ENCODE assay signal across 1 cellular context in the genomic region with DNA sequence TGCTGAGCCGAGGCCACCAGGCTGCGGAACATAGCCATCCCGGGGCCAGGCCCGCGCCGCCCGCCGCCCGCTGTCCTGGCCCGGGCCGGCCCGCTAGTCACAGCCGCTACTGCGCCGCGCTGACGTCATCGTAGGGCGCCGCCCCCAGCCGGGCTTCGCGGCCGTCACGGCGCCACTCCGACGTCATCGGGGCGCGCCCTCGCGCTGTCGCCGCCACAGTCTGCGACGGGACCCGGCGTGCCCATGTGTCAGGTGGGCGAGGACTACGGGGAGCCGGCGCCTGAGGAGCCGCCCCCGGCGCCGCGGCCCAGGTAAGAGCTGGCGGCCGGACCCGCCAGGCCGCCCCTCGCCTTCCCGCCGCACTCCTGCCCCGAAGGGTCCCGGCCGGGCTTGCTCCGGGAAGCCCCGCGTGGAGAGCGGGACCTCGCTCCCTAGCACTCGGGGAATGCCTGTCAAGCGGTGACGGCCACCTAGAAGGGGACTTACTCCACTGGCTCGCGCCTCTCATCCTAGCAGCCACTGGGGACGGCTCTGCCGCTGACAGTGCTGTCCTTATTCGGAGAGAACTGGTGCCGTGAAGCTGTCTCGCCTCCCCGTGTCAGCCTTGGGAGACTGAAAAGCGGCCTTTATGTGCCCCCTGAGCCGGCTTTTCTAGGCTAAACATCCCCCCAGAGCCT.
TF ChIP-seq lines count a peak whose summit lies in the region.

A gene (plus strand): TSS at position 216 of the 677 bp plus-strand sequence. CDS start 28 bp downstream, at position 244.
A gene with protein sequence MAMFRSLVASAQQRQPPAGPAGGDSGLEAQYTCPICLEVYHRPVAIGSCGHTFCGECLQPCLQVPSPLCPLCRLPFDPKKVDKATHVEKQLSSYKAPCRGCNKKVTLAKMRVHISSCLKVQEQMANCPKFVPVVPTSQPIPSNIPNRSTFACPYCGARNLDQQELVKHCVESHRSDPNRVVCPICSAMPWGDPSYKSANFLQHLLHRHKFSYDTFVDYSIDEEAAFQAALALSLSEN (minus strand): TSS at position 121 of the 677 bp plus-strand sequence. CDS start 83 bp downstream, at position 38.

TF ChIP-seq in K562, 482 proteins besides CTCF, POLR2A, EP300 and RAD21 (continued from another document and continues in another):
- TF ChIP-seq KHSRP (IDR thresholded peaks at IDR 0.05) (peak; percentile 89), ZNF175 (CRISPR knock-in tag; IDR thresholded peaks at IDR 0.05; ENCODE audit: low read depth) (0 out of 2 replicates have a peak, but pooled peaks have one; percentile 60), ZNF165 (CRISPR knock-in tag; IDR thresholded peaks at IDR 0.05; ENCODE audit: borderline replicate concordance) (0 out of 2 replicates have a peak, but pooled peaks have one; percentile 75), ZNF589 (CRISPR knock-in tag; IDR thresholded peaks at IDR 0.05; ENCODE audit: low read depth) (0 out of 2 replicates have a peak, but pooled peaks have one; percentile 63), TEAD1 (CRISPR knock-in tag; IDR thresholded peaks at IDR 0.05) (0 out of 4 replicates have a peak, but pooled peaks of 1 of the 2 experiments have one; percentile 45), ZNF282 (CRISPR knock-in tag; IDR thresholded peaks at IDR 0.05) (peak; percentile 93; the same call in 1 of the 2 replicates), MTF1 (CRISPR knock-in tag; IDR thresholded peaks at IDR 0.05; ENCODE audit: borderline replicate concordance) (no peak), ZNF384 (IDR thresholded peaks at IDR 0.05; ENCODE audit: low read depth, low read length) (0 out of 2 replicates have a peak, but pooled peaks have one; percentile 11), TBL1XR1 (IDR thresholded peaks at IDR 0.05; ENCODE audit: low read length in 2 of 2) (peak in 1 of 2 experiments; percentile 99; a peak in 3 of 4 replicates), CBX5 (IDR thresholded peaks at IDR 0.05; ENCODE audit: borderline replicate concordance, low read depth) (peak; percentile 34; the same call in 1 of the 2 replicates), ZNF239 (CRISPR knock-in tag; IDR thresholded peaks at IDR 0.05) (peak; percentile 35; the same call in 1 of the 2 replicates), ZNF445 (CRISPR knock-in tag; IDR thresholded peaks at IDR 0.05; ENCODE audit: low read depth) (no peak; the same call in 1 of the 2 replicates), RFX7 (CRISPR knock-in tag; IDR thresholded peaks at IDR 0.05) (no peak), L3MBTL2 (IDR thresholded peaks at IDR 0.05) (peak; percentile 79), BHLHE40 (IDR thresholded peaks at IDR 0.05; ENCODE audit: low read length) (peak; percentile 7), HDGF (IDR thresholded peaks at IDR 0.05) (no peak), ZNF347 (CRISPR knock-in tag; IDR thresholded peaks at IDR 0.05; ENCODE audit: low read depth) (no peak), POLR2G (IDR thresholded peaks at IDR 0.05; ENCODE audit: low read depth, low read length) (peak; percentile 90), SMAD1 (IDR thresholded peaks at IDR 0.05; ENCODE audit: low read depth, low read length, partially characterized antibody) (peak; percentile 30), KAT7 (CRISPR knock-in tag; IDR thresholded peaks at IDR 0.05; ENCODE audit: borderline replicate concordance) (no peak), SIN3A (IDR thresholded peaks at IDR 0.05; ENCODE audit: borderline replicate concordance in 2 of 2, control insufficient read depth in 1 of 2, low read depth in 2 of 2, low read length in 2 of 2) (peak; percentile 100), ZNF561 (CRISPR knock-in tag; conservative IDR thresholded peaks at IDR 0.05) (no peak), SIN3B (IDR thresholded peaks at IDR 0.05; ENCODE audit: low read depth) (peak; percentile 99), SAP30 (IDR thresholded peaks at IDR 0.05; ENCODE audit: borderline replicate concordance, insufficient read depth, low read depth, low read length, poor library complexity, severe bottlenecking) (peak; percentile 100), BMI1 (IDR thresholded peaks at IDR 0.05; ENCODE audit: low read length) (no peak), CXXC5 (CRISPR knock-in tag; IDR thresholded peaks at IDR 0.05) (peak; percentile 100), ZSCAN32 (CRISPR knock-in tag; IDR thresholded peaks at IDR 0.05) (no peak; the same call in 1 of the 2 replicates), ETV5 (CRISPR knock-in tag; IDR thresholded peaks at IDR 0.05; ENCODE audit: low read depth) (peak; percentile 24; the same call in 1 of the 2 replicates), ZBTB1 (CRISPR knock-in tag; IDR thresholded peaks at IDR 0.05; ENCODE audit: borderline replicate concordance, low read depth) (no peak), NCOR1 (IDR thresholded peaks at IDR 0.05) (no peak), SETDB1 (IDR thresholded peaks at IDR 0.05; ENCODE audit: low read length) (peak; percentile 59), RB1 (IDR thresholded peaks at IDR 0.05; ENCODE audit: low read depth) (peak; percentile 98), POLR2H (tag; IDR thresholded peaks at IDR 0.05; ENCODE audit: low read depth) (no peak), MTA2 (IDR thresholded peaks at IDR 0.05; ENCODE audit: low read depth) (no peak), HDAC1 (IDR thresholded peaks at IDR 0.05) (peak; percentile 92 to 99), NCOA2 (IDR thresholded peaks at IDR 0.05; ENCODE audit: partially characterized antibody in 2 of 2) (no peak), EP400 (IDR thresholded peaks at IDR 0.05) (peak; percentile 81; the same call in 1 of the 2 replicates), ZFX (CRISPR knock-in tag; IDR thresholded peaks at IDR 0.05) (peak; percentile 82), ELF4 (CRISPR knock-in tag; IDR thresholded peaks at IDR 0.05) (no peak), ZC3H11A (IDR thresholded peaks at IDR 0.05; ENCODE audit: low read depth, low read length) (0 out of 2 replicates have a peak, but pooled peaks have one; percentile 64), CSDE1 (IDR thresholded peaks at IDR 0.05) (peak in 1 of 2 experiments; percentile 87; a peak in 1 of 4 replicates)
- TF ChIP-seq, protein P1, sequence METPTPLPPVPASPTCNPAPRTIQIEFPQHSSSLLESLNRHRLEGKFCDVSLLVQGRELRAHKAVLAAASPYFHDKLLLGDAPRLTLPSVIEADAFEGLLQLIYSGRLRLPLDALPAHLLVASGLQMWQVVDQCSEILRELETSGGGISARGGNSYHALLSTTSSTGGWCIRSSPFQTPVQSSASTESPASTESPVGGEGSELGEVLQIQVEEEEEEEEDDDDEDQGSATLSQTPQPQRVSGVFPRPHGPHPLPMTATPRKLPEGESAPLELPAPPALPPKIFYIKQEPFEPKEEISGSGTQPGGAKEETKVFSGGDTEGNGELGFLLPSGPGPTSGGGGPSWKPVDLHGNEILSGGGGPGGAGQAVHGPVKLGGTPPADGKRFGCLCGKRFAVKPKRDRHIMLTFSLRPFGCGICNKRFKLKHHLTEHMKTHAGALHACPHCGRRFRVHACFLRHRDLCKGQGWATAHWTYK (CRISPR knock-in tag; IDR thresholded peaks at IDR 0.05): peak; percentile 82
- TF ChIP-seq, protein P2, sequence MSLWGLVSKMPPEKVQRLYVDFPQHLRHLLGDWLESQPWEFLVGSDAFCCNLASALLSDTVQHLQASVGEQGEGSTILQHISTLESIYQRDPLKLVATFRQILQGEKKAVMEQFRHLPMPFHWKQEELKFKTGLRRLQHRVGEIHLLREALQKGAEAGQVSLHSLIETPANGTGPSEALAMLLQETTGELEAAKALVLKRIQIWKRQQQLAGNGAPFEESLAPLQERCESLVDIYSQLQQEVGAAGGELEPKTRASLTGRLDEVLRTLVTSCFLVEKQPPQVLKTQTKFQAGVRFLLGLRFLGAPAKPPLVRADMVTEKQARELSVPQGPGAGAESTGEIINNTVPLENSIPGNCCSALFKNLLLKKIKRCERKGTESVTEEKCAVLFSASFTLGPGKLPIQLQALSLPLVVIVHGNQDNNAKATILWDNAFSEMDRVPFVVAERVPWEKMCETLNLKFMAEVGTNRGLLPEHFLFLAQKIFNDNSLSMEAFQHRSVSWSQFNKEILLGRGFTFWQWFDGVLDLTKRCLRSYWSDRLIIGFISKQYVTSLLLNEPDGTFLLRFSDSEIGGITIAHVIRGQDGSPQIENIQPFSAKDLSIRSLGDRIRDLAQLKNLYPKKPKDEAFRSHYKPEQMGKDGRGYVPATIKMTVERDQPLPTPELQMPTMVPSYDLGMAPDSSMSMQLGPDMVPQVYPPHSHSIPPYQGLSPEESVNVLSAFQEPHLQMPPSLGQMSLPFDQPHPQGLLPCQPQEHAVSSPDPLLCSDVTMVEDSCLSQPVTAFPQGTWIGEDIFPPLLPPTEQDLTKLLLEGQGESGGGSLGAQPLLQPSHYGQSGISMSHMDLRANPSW (CRISPR knock-in tag; IDR thresholded peaks at IDR 0.05): no peak; the same call in 1 of the 2 replicates
- TF ChIP-seq, protein P3, sequence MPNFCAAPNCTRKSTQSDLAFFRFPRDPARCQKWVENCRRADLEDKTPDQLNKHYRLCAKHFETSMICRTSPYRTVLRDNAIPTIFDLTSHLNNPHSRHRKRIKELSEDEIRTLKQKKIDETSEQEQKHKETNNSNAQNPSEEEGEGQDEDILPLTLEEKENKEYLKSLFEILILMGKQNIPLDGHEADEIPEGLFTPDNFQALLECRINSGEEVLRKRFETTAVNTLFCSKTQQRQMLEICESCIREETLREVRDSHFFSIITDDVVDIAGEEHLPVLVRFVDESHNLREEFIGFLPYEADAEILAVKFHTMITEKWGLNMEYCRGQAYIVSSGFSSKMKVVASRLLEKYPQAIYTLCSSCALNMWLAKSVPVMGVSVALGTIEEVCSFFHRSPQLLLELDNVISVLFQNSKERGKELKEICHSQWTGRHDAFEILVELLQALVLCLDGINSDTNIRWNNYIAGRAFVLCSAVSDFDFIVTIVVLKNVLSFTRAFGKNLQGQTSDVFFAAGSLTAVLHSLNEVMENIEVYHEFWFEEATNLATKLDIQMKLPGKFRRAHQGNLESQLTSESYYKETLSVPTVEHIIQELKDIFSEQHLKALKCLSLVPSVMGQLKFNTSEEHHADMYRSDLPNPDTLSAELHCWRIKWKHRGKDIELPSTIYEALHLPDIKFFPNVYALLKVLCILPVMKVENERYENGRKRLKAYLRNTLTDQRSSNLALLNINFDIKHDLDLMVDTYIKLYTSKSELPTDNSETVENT (CRISPR knock-in tag; IDR thresholded peaks at IDR 0.05): peak; percentile 64; the same call in 1 of the 2 replicates
- TF ChIP-seq, protein P4, sequence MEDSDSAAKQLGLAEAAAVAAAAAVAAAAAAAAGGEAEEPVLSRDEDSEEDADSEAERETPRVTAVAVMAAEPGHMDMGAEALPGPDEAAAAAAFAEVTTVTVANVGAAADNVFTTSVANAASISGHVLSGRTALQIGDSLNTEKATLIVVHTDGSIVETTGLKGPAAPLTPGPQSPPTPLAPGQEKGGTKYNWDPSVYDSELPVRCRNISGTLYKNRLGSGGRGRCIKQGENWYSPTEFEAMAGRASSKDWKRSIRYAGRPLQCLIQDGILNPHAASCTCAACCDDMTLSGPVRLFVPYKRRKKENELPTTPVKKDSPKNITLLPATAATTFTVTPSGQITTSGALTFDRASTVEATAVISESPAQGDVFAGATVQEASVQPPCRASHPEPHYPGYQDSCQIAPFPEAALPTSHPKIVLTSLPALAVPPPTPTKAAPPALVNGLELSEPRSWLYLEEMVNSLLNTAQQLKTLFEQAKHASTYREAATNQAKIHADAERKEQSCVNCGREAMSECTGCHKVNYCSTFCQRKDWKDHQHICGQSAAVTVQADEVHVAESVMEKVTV (CRISPR knock-in tag; IDR thresholded peaks at IDR 0.05): no peak
- TF ChIP-seq, protein P5, sequence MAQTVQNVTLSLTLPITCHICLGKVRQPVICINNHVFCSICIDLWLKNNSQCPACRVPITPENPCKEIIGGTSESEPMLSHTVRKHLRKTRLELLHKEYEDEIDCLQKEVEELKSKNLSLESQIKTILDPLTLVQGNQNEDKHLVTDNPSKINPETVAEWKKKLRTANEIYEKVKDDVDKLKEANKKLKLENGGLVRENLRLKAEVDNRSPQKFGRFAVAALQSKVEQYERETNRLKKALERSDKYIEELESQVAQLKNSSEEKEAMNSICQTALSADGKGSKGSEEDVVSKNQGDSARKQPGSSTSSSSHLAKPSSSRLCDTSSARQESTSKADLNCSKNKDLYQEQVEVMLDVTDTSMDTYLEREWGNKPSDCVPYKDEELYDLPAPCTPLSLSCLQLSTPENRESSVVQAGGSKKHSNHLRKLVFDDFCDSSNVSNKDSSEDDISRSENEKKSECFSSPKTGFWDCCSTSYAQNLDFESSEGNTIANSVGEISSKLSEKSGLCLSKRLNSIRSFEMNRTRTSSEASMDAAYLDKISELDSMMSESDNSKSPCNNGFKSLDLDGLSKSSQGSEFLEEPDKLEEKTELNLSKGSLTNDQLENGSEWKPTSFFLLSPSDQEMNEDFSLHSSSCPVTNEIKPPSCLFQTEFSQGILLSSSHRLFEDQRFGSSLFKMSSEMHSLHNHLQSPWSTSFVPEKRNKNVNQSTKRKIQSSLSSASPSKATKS (CRISPR knock-in tag; IDR thresholded peaks at IDR 0.05): no peak
- TF ChIP-seq, protein P6, sequence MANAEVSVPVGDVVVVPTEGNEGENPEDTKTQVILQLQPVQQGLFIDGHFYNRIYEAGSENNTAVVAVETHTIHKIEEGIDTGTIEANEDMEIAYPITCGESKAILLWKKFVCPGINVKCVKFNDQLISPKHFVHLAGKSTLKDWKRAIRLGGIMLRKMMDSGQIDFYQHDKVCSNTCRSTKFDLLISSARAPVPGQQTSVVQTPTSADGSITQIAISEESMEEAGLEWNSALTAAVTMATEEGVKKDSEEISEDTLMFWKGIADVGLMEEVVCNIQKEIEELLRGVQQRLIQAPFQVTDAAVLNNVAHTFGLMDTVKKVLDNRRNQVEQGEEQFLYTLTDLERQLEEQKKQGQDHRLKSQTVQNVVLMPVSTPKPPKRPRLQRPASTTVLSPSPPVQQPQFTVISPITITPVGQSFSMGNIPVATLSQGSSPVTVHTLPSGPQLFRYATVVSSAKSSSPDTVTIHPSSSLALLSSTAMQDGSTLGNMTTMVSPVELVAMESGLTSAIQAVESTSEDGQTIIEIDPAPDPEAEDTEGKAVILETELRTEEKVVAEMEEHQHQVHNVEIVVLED (CRISPR knock-in tag; IDR thresholded peaks at IDR 0.05): peak; percentile 96
- TF ChIP-seq, protein P7, sequence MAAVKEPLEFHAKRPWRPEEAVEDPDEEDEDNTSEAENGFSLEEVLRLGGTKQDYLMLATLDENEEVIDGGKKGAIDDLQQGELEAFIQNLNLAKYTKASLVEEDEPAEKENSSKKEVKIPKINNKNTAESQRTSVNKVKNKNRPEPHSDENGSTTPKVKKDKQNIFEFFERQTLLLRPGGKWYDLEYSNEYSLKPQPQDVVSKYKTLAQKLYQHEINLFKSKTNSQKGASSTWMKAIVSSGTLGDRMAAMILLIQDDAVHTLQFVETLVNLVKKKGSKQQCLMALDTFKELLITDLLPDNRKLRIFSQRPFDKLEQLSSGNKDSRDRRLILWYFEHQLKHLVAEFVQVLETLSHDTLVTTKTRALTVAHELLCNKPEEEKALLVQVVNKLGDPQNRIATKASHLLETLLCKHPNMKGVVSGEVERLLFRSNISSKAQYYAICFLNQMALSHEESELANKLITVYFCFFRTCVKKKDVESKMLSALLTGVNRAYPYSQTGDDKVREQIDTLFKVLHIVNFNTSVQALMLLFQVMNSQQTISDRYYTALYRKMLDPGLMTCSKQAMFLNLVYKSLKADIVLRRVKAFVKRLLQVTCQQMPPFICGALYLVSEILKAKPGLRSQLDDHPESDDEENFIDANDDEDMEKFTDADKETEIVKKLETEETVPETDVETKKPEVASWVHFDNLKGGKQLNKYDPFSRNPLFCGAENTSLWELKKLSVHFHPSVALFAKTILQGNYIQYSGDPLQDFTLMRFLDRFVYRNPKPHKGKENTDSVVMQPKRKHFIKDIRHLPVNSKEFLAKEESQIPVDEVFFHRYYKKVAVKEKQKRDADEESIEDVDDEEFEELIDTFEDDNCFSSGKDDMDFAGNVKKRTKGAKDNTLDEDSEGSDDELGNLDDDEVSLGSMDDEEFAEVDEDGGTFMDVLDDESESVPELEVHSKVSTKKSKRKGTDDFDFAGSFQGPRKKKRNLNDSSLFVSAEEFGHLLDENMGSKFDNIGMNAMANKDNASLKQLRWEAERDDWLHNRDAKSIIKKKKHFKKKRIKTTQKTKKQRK (IDR thresholded peaks at IDR 0.05; ENCODE audit: borderline replicate concordance, low read depth, low read length): no peak
